ENCODE assay signal across 13 cellular contexts in genomic region chr5:61139094-61139873, GRCh38. TPM values are rescaled to one million over a fixed set of nuclear protein-coding genes. Genes with fewer than 3 reads are reported as not detected.
DNase-seq lines count a peak whose midpoint lies in the region; ATAC-seq, FAIRE-seq and TF ChIP-seq lines count a peak whose summit lies in the region.
"Had no signal": no experiment of that assay in that cellular context is flagged by ENCODE, and none has a peak within 500 bp of the region (broad histone marks: within the 10 kb centered on the region; RNA-seq: fewer than 3 reads in every experiment).

No MANE protein-coding gene starts in this region.

- DNase-seq in DMS53 (lab: John Stamatoyannopoulos, UW) (peak; percentile 33), DMS53 treated with DMSO at 0.1 percent for 48 hours (lab: John Stamatoyannopoulos, UW; ENCODE audit: unreplicated experiment) (no peak), Kasumi-1 (lab: John Stamatoyannopoulos, UW) (peak; percentile 15 to 51), bronchial epithelial cell (ENCODE audit: low read depth) (no peak), osteocyte (ENCODE audit: extremely low spot score, unreplicated experiment) (no peak), GM13976 (ENCODE audit: low spot score) (no peak), NCI-H526 treated with DMSO at 0.1 percent for 48 hours (lab: John Stamatoyannopoulos, UW) (no peak)
- DNase-seq: nucleus accumbens, T-helper 17 cell had no signal

- no peak overlapping the region for H3K4me3 Mint-ChIP-seq in osteocyte (ENCODE audit: unreplicated experiment)
- H3K4me3 Mint-ChIP-seq: activated T-helper 17 cell treated with anti-CD3 and anti-CD28 coated beads, Interleukin-2, amount 50 U/mL, for 72 hours; T-helper 17 cell had no signal

- H3K36me3 Mint-ChIP-seq in osteocyte (ENCODE audit: unreplicated experiment) = no peaks in the 10 kb centered on the region

- FAIRE-seq in bronchial epithelial cell (lab: Jason Lieb, UNC) = no peak

- H3K36me3 ChIP-seq in bronchial epithelial cell (ENCODE audit: control insufficient read depth, insufficient read depth, low read length) = no peaks in the 10 kb centered on the region
- H3K36me3 ChIP-seq: HAP-1, upper lobe of left lung had no signal

- no peak overlapping the region for H3K4me3 ChIP-seq in bronchial epithelial cell (ENCODE audit: low read depth, low read length)
- H3K4me3 ChIP-seq: HAP-1, upper lobe of left lung had no signal

- ATAC-seq in GM21381 (IDR thresholded peaks at IDR 0.05; ENCODE audit: unreplicated experiment) = no peak
- ATAC-seq: activated T-helper 17 cell treated with anti-CD3 and anti-CD28 coated beads, Interleukin-2, amount 50 U/mL, for 72 hours; T-helper 17 cell had no signal

- no peak overlapping the region for H3K27ac Mint-ChIP-seq in osteocyte (ENCODE audit: unreplicated experiment)
- H3K27ac Mint-ChIP-seq: activated T-helper 17 cell treated with anti-CD3 and anti-CD28 coated beads, Interleukin-2, amount 50 U/mL, for 72 hours; T-helper 17 cell had no signal

- H3K9me3 Mint-ChIP-seq in osteocyte (ENCODE audit: unreplicated experiment) = no peaks in the 10 kb centered on the region
- H3K9me3 Mint-ChIP-seq: activated T-helper 17 cell treated with anti-CD3 and anti-CD28 coated beads, Interleukin-2, amount 50 U/mL, for 72 hours had no signal

- H3K4me1 Mint-ChIP-seq in osteocyte (ENCODE audit: unreplicated experiment) = no peaks in the 10 kb centered on the region
- H3K4me1 Mint-ChIP-seq: activated T-helper 17 cell treated with anti-CD3 and anti-CD28 coated beads, Interleukin-2, amount 50 U/mL, for 72 hours had no signal

- H3K27me3 ChIP-seq in bronchial epithelial cell (ENCODE audit: control insufficient read depth, insufficient read depth, low read length) = no peaks in the 10 kb centered on the region
- H3K27me3 ChIP-seq: upper lobe of left lung had no signal

- H3K27me3 Mint-ChIP-seq in osteocyte (ENCODE audit: unreplicated experiment) = no peaks in the 10 kb centered on the region
- H3K27me3 Mint-ChIP-seq: activated T-helper 17 cell treated with anti-CD3 and anti-CD28 coated beads, Interleukin-2, amount 50 U/mL, for 72 hours; T-helper 17 cell had no signal

- in situ Hi-C loops in GM13976 (cut with MboI; ENCODE audit: low sequenced_read_pairs, unreplicated experiment) = no loop called here

- peak; percentile 11 for TF ChIP-seq CTCF in bronchial epithelial cell (IDR thresholded peaks at IDR 0.05; ENCODE audit: insufficient read depth, low read length, severe bottlenecking)
- peak; percentile 25 for TF ChIP-seq CTCF in osteocyte (IDR thresholded peaks at IDR 0.05)
- TF ChIP-seq CTCF in GM13976 (IDR thresholded peaks at IDR 0.05; ENCODE audit: borderline replicate concordance, control extremely low read depth, extremely low read depth, insufficient read depth, missing control alignments) = no peak

RNA-seq across cellular contexts. Expression of gene SMIM15, which starts 23.0 kb away (rescaled TPM):
- total RNA-seq in bronchial epithelial cell (104 and 110 TPM in 2 replicates), osteocyte (53.0 and 53.1 TPM in 2 replicates)

Comparison
In these comparisons a context has a peak if more than half of its experiments do, and no peak if none do; other contexts are left out.
1. DNase-seq: peak in DMS53 (single experiment) and Kasumi-1 (2 of 2); none in DMS53 treated with DMSO at 0.1 percent for 48 hours (single experiment), bronchial epithelial cell (single experiment), osteocyte (single experiment), GM13976 (single experiment) and NCI-H526 treated with DMSO at 0.1 percent for 48 hours (single experiment).